3 cellular contexts compared by ENCODE assay signal in the genomic region with DNA sequence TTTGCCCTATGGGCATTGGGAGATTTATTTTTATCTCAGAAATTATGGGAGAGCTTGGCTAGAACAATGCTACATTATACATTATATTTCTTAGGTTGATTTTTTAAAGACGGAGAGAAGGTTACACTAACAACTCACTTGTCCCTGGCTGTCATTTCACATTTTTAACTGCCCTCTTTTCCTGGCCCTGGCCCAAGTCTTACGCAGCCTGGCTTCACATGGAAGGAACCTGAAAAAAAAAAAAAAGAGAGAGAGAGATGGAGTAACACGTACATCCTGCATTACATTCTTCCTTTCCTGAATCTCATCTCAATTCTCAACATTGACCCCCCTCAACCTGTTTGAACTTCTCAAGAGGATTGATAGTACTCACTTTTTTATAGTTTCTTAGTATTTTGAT. TPM values are rescaled to one million over a fixed set of nuclear protein-coding genes. Genes with fewer than 3 reads are reported as not detected.
"Had no signal": no experiment of that assay in that cellular context is flagged by ENCODE, and none has a peak within 500 bp of the region (broad histone marks: within the 10 kb centered on the region; RNA-seq: fewer than 3 reads in every experiment).

No MANE protein-coding gene starts in this region.

RNA-seq across cellular contexts. Expression of gene FCGR3A, which starts 21.1 kb away (rescaled TPM):
- total RNA-seq: fibroblast of lung, lung microvascular endothelial cell had no signal
- polyA plus RNA-seq: fibroblast of lung had no signal

RNA-seq across cellular contexts. Expression of gene FCGR2A, which starts 23.3 kb away (rescaled TPM):
- total RNA-seq: activated CD8-positive, alpha-beta T cell treated with anti-CD3 and anti-CD28 coated beads for 36 hours had no signal
